In genomic region chr11:63870351-63871197, GRCh38 we compare ENCODE assay signal across 11 cellular contexts. TPM values are rescaled to one million over a fixed set of nuclear protein-coding genes. Genes with fewer than 3 reads are reported as not detected.
DNase-seq lines count a peak whose midpoint lies in the region; ATAC-seq and TF ChIP-seq lines count a peak whose summit lies in the region.
"Had no signal": no experiment of that assay in that cellular context is flagged by ENCODE, and none has a peak within 500 bp of the region (broad histone marks: within the 10 kb centered on the region; RNA-seq: fewer than 3 reads in every experiment).

No MANE protein-coding gene starts in this region.

- no peak overlapping the region for H2AFZ ChIP-seq in KMS-11 (ENCODE audit: low read depth)

- H3K4me3 ChIP-seq in BLaER1 (no peak overlapping the region), KMS-11 (IDR thresholded peaks at IDR 0.05; ENCODE audit: insufficient read depth, low read depth, low read length) (no peak overlapping the region)

- DNase-seq in chondrocyte (ENCODE audit: low spot score): no peak
- no peak for DNase-seq in osteocyte (ENCODE audit: extremely low spot score, unreplicated experiment)
- DNase-seq in effector CD8-positive, alpha-beta T cell (lab: John Stamatoyannopoulos, UW): no peak
- DNase-seq: HCEC 1CT; OCI-M1; stimulated activated CD4-positive, alpha-beta T cell treated with anti-CD3 and anti-CD28 coated beads, Interleukin-12 subunit alpha, Interleukin-12 subunit beta, amount 100 ng/mL, for 4 hours had no signal

- peak overlapping the region; percentile 59 for H3K27ac ChIP-seq in BLaER1
- no peak overlapping the region for H3K27ac ChIP-seq in KMS-11

- H3K4me3 Mint-ChIP-seq in chondrocyte (ENCODE audit: unreplicated experiment) (no peak overlapping the region), osteocyte (ENCODE audit: unreplicated experiment) (no peak overlapping the region)

- peaks cover 26% of the 10 kb centered on the region for H3K36me3 ChIP-seq in BLaER1
- H3K36me3 ChIP-seq in KMS-11 (ENCODE audit: insufficient read depth): no peaks in the 10 kb centered on the region

- H3K27me3 ChIP-seq in BLaER1 (no peaks in the 10 kb centered on the region), KMS-11 (ENCODE audit: insufficient read depth, low read depth) (no peaks in the 10 kb centered on the region)

- H3K27me3 Mint-ChIP-seq in chondrocyte (ENCODE audit: low read depth) (no peaks in the 10 kb centered on the region), osteocyte (ENCODE audit: unreplicated experiment) (no peaks in the 10 kb centered on the region)

- H3K27ac Mint-ChIP-seq in chondrocyte (ENCODE audit: unreplicated experiment) (peak overlapping the region; percentile 75), osteocyte (ENCODE audit: unreplicated experiment) (peak overlapping the region; percentile 55)

- H3K9ac ChIP-seq in BLaER1: peak overlapping the region; percentile 15; the same call in 1 of the 2 replicates
- no peak overlapping the region for H3K9ac ChIP-seq in KMS-11

- ATAC-seq in GM19023 (IDR thresholded peaks at IDR 0.05; ENCODE audit: unreplicated experiment): no peak
- ATAC-seq in HG02938 (IDR thresholded peaks at IDR 0.05; ENCODE audit: unreplicated experiment): no peak
- ATAC-seq in HG02759 (IDR thresholded peaks at IDR 0.05; ENCODE audit: unreplicated experiment): no peak

- H3K9me3 Mint-ChIP-seq in chondrocyte (ENCODE audit: low read depth): no peaks in the 10 kb centered on the region
- no peaks in the 10 kb centered on the region for H3K9me3 Mint-ChIP-seq in osteocyte (ENCODE audit: unreplicated experiment)

- H3K4me2 ChIP-seq in BLaER1 (peak overlapping the region; percentile 75), KMS-11 (peak overlapping the region; percentile 17)

- no peaks in the 10 kb centered on the region for H3K9me3 ChIP-seq in BLaER1

- TF ChIP-seq CTCF in KMS-11 (conservative IDR thresholded peaks at IDR 0.05; ENCODE audit: low read depth, low read length) (no peak), chondrocyte (IDR thresholded peaks at IDR 0.05) (no peak), osteocyte (IDR thresholded peaks at IDR 0.05) (no peak)

- peaks cover 60% of the 10 kb centered on the region for H3K4me1 Mint-ChIP-seq in chondrocyte (ENCODE audit: low read depth)
- H3K4me1 Mint-ChIP-seq in osteocyte (ENCODE audit: unreplicated experiment): peaks cover 60% of the 10 kb centered on the region

- H3K79me2 ChIP-seq in KMS-11 (ENCODE audit: insufficient read depth, low read depth): peaks cover 73% of the 10 kb centered on the region

- peaks cover 99% of the 10 kb centered on the region for H4K20me1 ChIP-seq in BLaER1
- H4K20me1 ChIP-seq in KMS-11 (ENCODE audit: insufficient read depth): peaks cover 14% of the 10 kb centered on the region; the same call in 1 of the 2 replicates

- H3K36me3 Mint-ChIP-seq in chondrocyte (ENCODE audit: low read depth) (peaks cover 1% of the 10 kb centered on the region), osteocyte (ENCODE audit: unreplicated experiment) (peaks cover 5% of the 10 kb centered on the region)

- H3K4me1 ChIP-seq in BLaER1 (peaks cover 95% of the 10 kb centered on the region), KMS-11 (ENCODE audit: low read depth, poor library complexity, severe bottlenecking) (peaks cover 75% of the 10 kb centered on the region)

RNA-seq across cellular contexts. Expression of gene MARK2, which starts 31.7 kb away (rescaled TPM):
- total RNA-seq in chondrocyte: 25.3 to 30.7 TPM (median 26.2 TPM) in 3 replicates
- 31.8 and 33.4 TPM in 2 replicates for total RNA-seq in osteocyte

RNA-seq across cellular contexts. Expression of gene RCOR2, which starts 46.4 kb away (rescaled TPM):
- total RNA-seq in chondrocyte (1.3 to 3.8 TPM (median 2.7 TPM) in 3 replicates), osteocyte (2.5 and 2.6 TPM in 2 replicates)

RNA-seq across cellular contexts. Expression of gene SPINDOC, which starts 57.3 kb away (rescaled TPM):
- total RNA-seq in chondrocyte: 25.4 to 36.0 TPM (median 32.2 TPM) in 3 replicates
- 32.1 and 33.5 TPM in 2 replicates for total RNA-seq in osteocyte
